ENCODE assay signal across 8 cellular contexts in the genomic region with DNA sequence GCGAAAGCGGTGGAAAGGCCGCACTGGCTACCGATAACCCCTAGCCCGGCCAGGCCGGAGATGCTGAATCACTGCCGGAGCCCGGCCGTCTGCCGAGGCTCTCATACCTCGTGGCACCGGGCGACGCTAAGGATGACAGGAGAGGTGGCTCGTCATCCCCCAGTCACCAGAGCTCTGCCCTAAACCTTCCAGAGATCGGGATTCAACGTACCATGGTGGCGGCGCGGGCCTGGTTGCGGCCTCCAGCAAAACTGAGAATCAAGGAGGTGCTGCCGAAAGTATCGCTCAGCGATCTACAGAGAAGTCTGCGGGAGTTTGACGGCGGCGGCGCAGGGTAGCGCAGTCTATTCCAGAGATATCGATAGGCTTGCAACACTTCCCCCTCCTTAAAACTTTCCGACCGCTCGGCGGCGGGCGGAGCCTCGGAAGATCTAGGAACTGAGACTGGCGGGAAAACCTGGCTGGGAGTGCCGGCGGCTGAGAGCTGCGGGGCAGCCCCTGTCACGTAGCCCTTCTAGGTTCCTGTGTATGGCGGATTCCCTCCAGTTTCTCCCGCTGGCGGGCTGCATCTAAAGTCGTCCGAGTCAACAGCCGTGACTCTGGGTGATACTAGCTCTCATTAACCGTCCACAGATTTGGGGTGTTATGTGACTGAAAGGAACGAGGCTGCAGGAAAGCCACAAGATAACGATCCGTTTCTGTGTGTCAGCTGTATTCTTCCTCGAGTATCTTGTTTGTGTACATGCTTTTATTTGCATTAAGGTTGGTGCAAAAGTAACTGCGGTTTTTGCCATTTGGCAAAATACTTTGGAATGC. TPM values are rescaled to one million over a fixed set of nuclear protein-coding genes. Genes with fewer than 3 reads are reported as not detected.
DNase-seq lines count a peak whose midpoint lies in the region; ATAC-seq and TF ChIP-seq lines count a peak whose summit lies in the region.

A gene (minus strand): TSS at position 301 of the 816 bp plus-strand sequence. CDS start 87 bp downstream, at position 214.

- peak; percentile 45 to 93 for TF ChIP-seq EP300 in tibial nerve (IDR thresholded peaks at IDR 0.05)

- H2AFZ ChIP-seq in parathyroid adenoma = peak within 1 kb of the TSS; percentile 94

- peak within 1 kb of the TSS; percentile 33 for H3K9ac ChIP-seq in parathyroid adenoma

- ATAC-seq in HG02759 (IDR thresholded peaks at IDR 0.05; ENCODE audit: unreplicated experiment) (peak; percentile 91), Right ventricle myocardium superior (ENCODE audit: poor library complexity) (peak; percentile 99)

- H3K9me3 ChIP-seq in parathyroid adenoma (ENCODE audit: control insufficient read depth, low read length) = no peaks in the 10 kb centered on the region
- no peaks in the 10 kb centered on the region for H3K9me3 ChIP-seq in tibial nerve

- H3K36me3 ChIP-seq in parathyroid adenoma (ENCODE audit: control insufficient read depth, insufficient read depth, low read length) = no peaks in the 10 kb centered on the region
- peaks cover 0 to 27% (median 0%) of the 10 kb centered on the region in 3 donors for H3K36me3 ChIP-seq in tibial nerve

- peak; percentile 30 to 68 for TF ChIP-seq POLR2A in tibial nerve (IDR thresholded peaks at IDR 0.05)

- H3K79me2 ChIP-seq in parathyroid adenoma = no peaks in the 10 kb centered on the region

- no peaks in the 10 kb centered on the region for H3K4me1 ChIP-seq in parathyroid adenoma
- peaks cover 0 to 28% (median 13%) of the 10 kb centered on the region in 4 donors for H3K4me1 ChIP-seq in tibial nerve

- peak within 1 kb of the TSS; percentile 83 for H3K27ac ChIP-seq in parathyroid adenoma
- H3K27ac ChIP-seq in tibial nerve = peak within 1 kb of the TSS; percentile 66 to 91 (median 89)

- H3K27me3 ChIP-seq in parathyroid adenoma (ENCODE audit: control insufficient read depth, insufficient read depth, low read length) (no peaks in the 10 kb centered on the region), tibial nerve (no peaks in the 10 kb centered on the region)

- H3K4me3 ChIP-seq in GM12865 (ENCODE audit: low read depth, low read length) (peak within 1 kb of the TSS; percentile 94), parathyroid adenoma (ENCODE audit: low read depth, low read length) (peak within 1 kb of the TSS; percentile 84), tibial nerve (peak within 1 kb of the TSS; percentile 70 to 91 (median 85))

- DNase-seq in GM12865 (ENCODE audit: low read depth) (peak; percentile 96), NCI-H1417 (lab: John Stamatoyannopoulos, UW) (peak; percentile 96 to 97 (median 97)), SW 1271 (lab: John Stamatoyannopoulos, UW) (peak; percentile 81 to 97), Right ventricle myocardium superior (peak; percentile 97), tibial nerve (ENCODE audit: low spot score in 2 of 2) (peak; percentile 89 to 91)
- peak; percentile 82 for DNase-seq in activated naive CD8-positive, alpha-beta T cell treated with anti-CD3 and anti-CD28 coated beads, Interleukin-2, amount 50 U/mL, for 16 hours (ENCODE audit: low read depth, low spot score)

- TF ChIP-seq CTCF in GM12865 (IDR thresholded peaks at IDR 0.05; ENCODE audit: insufficient read depth, low read depth, low read length, missing control alignments) (no peak), parathyroid adenoma (IDR thresholded peaks at IDR 0.05) (peak; percentile 34), tibial nerve (IDR thresholded peaks at IDR 0.05) (peak; percentile 32 to 89 (median 63))

- intact Hi-C loops in Right ventricle myocardium superior (cut with DNase I) = no loop called here

- peak within 1 kb of the TSS; percentile 49 for H3K4me2 ChIP-seq in parathyroid adenoma (ENCODE audit: low read length)

- WGBS in tibial nerve, 2 donors = 0 to 1% methylated on average over 27 to 55 of the region's 55 CpGs

RNA-seq across cellular contexts. Expression of the gene that starts here (rescaled TPM):
- total RNA-seq in Right ventricle myocardium superior (110 TPM), tibial nerve (10 to 100 TPM; 67.9 to 85.7 (median 76.8) TPM)

Comparison
In these comparisons a context has a peak if more than half of its experiments do, and no peak if none do; other contexts are left out.
1. Peak in every context shown above with its lines: DNase-seq, ATAC-seq, H3K4me3 ChIP-seq and H3K27ac ChIP-seq.